In genomic region chr11:49316180-49316579, GRCh38 we compare ENCODE assay signal across 28 cellular contexts.
"Had no signal": no experiment of that assay in that cellular context is flagged by ENCODE, and none has a peak within 500 bp of the region (broad histone marks: within the 10 kb centered on the region; RNA-seq: fewer than 3 reads in every experiment).

No MANE protein-coding gene starts in this region.

- H3K27ac ChIP-seq: colonic mucosa, coronary artery, dorsolateral prefrontal cortex, epithelial cell of prostate, esophagus muscularis mucosa, esophagus squamous epithelium, foreskin keratinocyte, gastrocnemius medialis, gastroesophageal sphincter, heart right ventricle had no signal

- H3K27me3 Mint-ChIP-seq: dendritic cell treated with granulocyte-macrophage colony-stimulating factor and Interleukin-4, amounts not matched to agents 40 ng/mL and 50 ng/mL, for 4 days; effector memory CD8-positive, alpha-beta T cell had no signal

- H3K4me3 Mint-ChIP-seq: dendritic cell treated with granulocyte-macrophage colony-stimulating factor and Interleukin-4, amounts not matched to agents 40 ng/mL and 50 ng/mL, for 4 days; effector memory CD8-positive, alpha-beta T cell; endodermal cell had no signal

- H3K9me3 ChIP-seq: colonic mucosa, esophagus muscularis mucosa, esophagus squamous epithelium, gastrocnemius medialis, gastroesophageal sphincter had no signal

- H3K36me3 ChIP-seq: colonic mucosa, esophagus muscularis mucosa, esophagus squamous epithelium, gastrocnemius medialis, gastroesophageal sphincter, heart right ventricle had no signal

- ATAC-seq: effector memory CD8-positive, alpha-beta T cell; esophagus mucosa; foreskin keratinocyte; gastrocnemius medialis; gastroesophageal sphincter; heart right ventricle had no signal

- DNase-seq: colonic mucosa; cortex of kidney; dermis blood vessel endothelial cell; dorsolateral prefrontal cortex; effector CD4-positive, alpha-beta T cell; effector CD8-positive, alpha-beta T cell; effector memory CD4-positive, alpha-beta T cell; effector memory CD8-positive, alpha-beta T cell; endodermal cell; erythroblast; esophagus squamous epithelium; foreskin fibroblast; foreskin keratinocyte; foreskin melanocyte; gastrocnemius medialis; glutamatergic neuron; head of caudate nucleus; heart right ventricle had no signal

- H3K4me3 ChIP-seq: colonic mucosa, coronary artery, dorsolateral prefrontal cortex, esophagus muscularis mucosa, esophagus squamous epithelium, gastrocnemius medialis, gastroesophageal sphincter, heart right ventricle had no signal

- H3K4me1 ChIP-seq: colonic mucosa, esophagus muscularis mucosa, esophagus squamous epithelium, foreskin keratinocyte, gastrocnemius medialis, gastroesophageal sphincter, heart right ventricle had no signal

- H3K27me3 ChIP-seq: colonic mucosa, dorsolateral prefrontal cortex, esophagus muscularis mucosa, esophagus squamous epithelium, foreskin keratinocyte, gastrocnemius medialis, gastroesophageal sphincter, heart right ventricle had no signal

- H3K27ac Mint-ChIP-seq: dendritic cell treated with granulocyte-macrophage colony-stimulating factor and Interleukin-4, amounts not matched to agents 40 ng/mL and 50 ng/mL, for 4 days; effector memory CD8-positive, alpha-beta T cell; endodermal cell had no signal

- FAIRE-seq: colon, endometrium, endothelial cell of umbilical vein, frontal cortex had no signal
